Comparison of ENCODE assay signal across 1 cellular context in genomic region chr15:64991536-64992135, GRCh38.
TF ChIP-seq lines count a peak whose summit lies in the region.

No MANE protein-coding gene starts in this region.

TF ChIP-seq in IMR-90, 13 proteins besides CTCF, POLR2A, EP300 and RAD21:
- TF ChIP-seq USF2 (IDR thresholded peaks at IDR 0.05; ENCODE audit: low read depth, low read length) (no peak), RCOR1 (IDR thresholded peaks at IDR 0.05; ENCODE audit: insufficient replicate concordance, low read length) (no peak), NFE2L2 (IDR thresholded peaks at IDR 0.05; ENCODE audit: low read depth, low read length) (no peak), MAFK (IDR thresholded peaks at IDR 0.05; ENCODE audit: low read depth, low read length) (no peak), ELK1 (IDR thresholded peaks at IDR 0.05; ENCODE audit: borderline replicate concordance, low read depth, low read length) (no peak), CEBPB (IDR thresholded peaks at IDR 0.05; ENCODE audit: low read depth, low read length) (no peak), MXI1 (IDR thresholded peaks at IDR 0.05; ENCODE audit: borderline replicate concordance, low read depth, low read length) (no peak), MAZ (IDR thresholded peaks at IDR 0.05; ENCODE audit: borderline replicate concordance, low read depth, low read length) (no peak), BHLHE40 (IDR thresholded peaks at IDR 0.05; ENCODE audit: low read depth, low read length) (no peak), SMC3 (IDR thresholded peaks at IDR 0.05; ENCODE audit: low read depth, low read length) (no peak), RFX5 (IDR thresholded peaks at IDR 0.05; ENCODE audit: low read depth, low read length) (no peak), CHD1 (IDR thresholded peaks at IDR 0.05; ENCODE audit: low read depth, low read length) (no peak), FOS (IDR thresholded peaks at IDR 0.05; ENCODE audit: low read depth, low read length) (no peak)
TF ChIP-seq in IMR-90: peak in this region for 0.
